Comparison of ENCODE assay signal across 8 cellular contexts in genomic region chr2:12717988-12718661, GRCh38. TPM values are rescaled to one million over a fixed set of nuclear protein-coding genes. Genes with fewer than 3 reads are reported as not detected.
A peak's percentile ranks its signal among the peaks of the same experiment; 100 is the strongest.
DNase-seq lines count a peak whose midpoint lies in the region; ATAC-seq, FAIRE-seq and TF ChIP-seq lines count a peak whose summit lies in the region.

No MANE protein-coding gene starts in this region.

- DNase-seq in Caki2 (ENCODE audit: low read depth) (peak; percentile 26), endothelial cell (ENCODE audit: low spot score) (peak; percentile 33), natural killer cell (peak; percentile 37), urothelium cell line (ENCODE audit: low spot score) (peak; percentile 38), globus pallidus (ENCODE audit: low spot score) (no peak)
- peak; percentile 45 for DNase-seq in activated CD4-positive, alpha-beta memory T cell treated with anti-CD3 and anti-CD28 coated beads for 36 hours

- no peak for FAIRE-seq in urothelium cell line (lab: Jason Lieb, UNC)

- POLR2A ChIA-PET in activated CD4-positive, alpha-beta memory T cell treated with anti-CD3 and anti-CD28 coated beads for 36 hours (lab: Charles Lee): interaction anchor here (0.6 to 1.6 kb wide), 5 partner anchors 9 to 287 kb away, joined by 3 to 4 read pairs (median 3); no protein-coding TSS in a partner anchor

- H3K9ac ChIP-seq in KMS-11: peak overlapping the region; percentile 35; the same call in 1 of the 2 replicates

- H3K4me3 ChIP-seq in KMS-11 (IDR thresholded peaks at IDR 0.05; ENCODE audit: insufficient read depth, low read depth, low read length): peak overlapping the region; percentile 76

- no peak overlapping the region for H3K27ac ChIP-seq in KMS-11

- CTCF ChIA-PET in activated CD4-positive, alpha-beta memory T cell treated with anti-CD3 and anti-CD28 coated beads for 36 hours (lab: Charles Lee): interaction anchor here (0.8 to 4.2 kb wide), 16 partner anchors 10 to 973 kb away, joined by 3 to 48 read pairs (median 12); no protein-coding TSS in a partner anchor

- H4K20me1 ChIP-seq in KMS-11 (ENCODE audit: insufficient read depth): no peaks in the 10 kb centered on the region

- peaks cover 10% of the 10 kb centered on the region for H3K27me3 ChIP-seq in KMS-11 (ENCODE audit: insufficient read depth, low read depth)

- intact Hi-C loops in activated CD4-positive, alpha-beta memory T cell treated with anti-CD3 and anti-CD28 coated beads for 36 hours (cut with micrococcal nuclease): loop anchor here (1.0 to 5.0 kb wide), 14 partner anchors 99 to 973 kb away; no protein-coding TSS in a partner anchor
- intact Hi-C loops in natural killer cell (cut with micrococcal nuclease): loop anchor here (2.0 to 10.0 kb wide), 13 partner anchors 131 to 966 kb away; no protein-coding TSS in a partner anchor

- ATAC-seq in natural killer cell (no peak), GM19324 (IDR thresholded peaks at IDR 0.05; ENCODE audit: low FRiP score, unreplicated experiment) (no peak)

- no peaks in the 10 kb centered on the region for H3K79me2 ChIP-seq in KMS-11 (ENCODE audit: insufficient read depth, low read depth)

- no peaks in the 10 kb centered on the region for H3K36me3 ChIP-seq in KMS-11 (ENCODE audit: insufficient read depth)

- peaks cover 7% of the 10 kb centered on the region for H3K4me1 ChIP-seq in KMS-11 (ENCODE audit: low read depth, poor library complexity, severe bottlenecking)

- peak overlapping the region; percentile 63 for H3K27ac Mint-ChIP-seq in activated CD4-positive, alpha-beta memory T cell treated with anti-CD3 and anti-CD28 coated beads for 36 hours
- H3K27ac Mint-ChIP-seq in endothelial cell (ENCODE audit: unreplicated experiment) (peak overlapping the region; percentile 6), natural killer cell (peak overlapping the region; percentile 96 to 98)

- no peaks in the 10 kb centered on the region for H3K9me3 Mint-ChIP-seq in activated CD4-positive, alpha-beta memory T cell treated with anti-CD3 and anti-CD28 coated beads for 36 hours
- H3K9me3 Mint-ChIP-seq in endothelial cell (ENCODE audit: unreplicated experiment) (no peaks in the 10 kb centered on the region), natural killer cell (no peaks in the 10 kb centered on the region)

- peaks cover 5% of the 10 kb centered on the region for H3K36me3 Mint-ChIP-seq in activated CD4-positive, alpha-beta memory T cell treated with anti-CD3 and anti-CD28 coated beads for 36 hours
- H3K36me3 Mint-ChIP-seq in endothelial cell (ENCODE audit: low read depth, unreplicated experiment) (no peaks in the 10 kb centered on the region), natural killer cell (no peaks in the 10 kb centered on the region)

- TF ChIP-seq CTCF in KMS-11 (conservative IDR thresholded peaks at IDR 0.05; ENCODE audit: low read depth, low read length) (no peak), endothelial cell (IDR thresholded peaks at IDR 0.05; ENCODE audit: unreplicated experiment) (no peak), natural killer cell (IDR thresholded peaks at IDR 0.05) (no peak)

- no peaks in the 10 kb centered on the region for H3K27me3 Mint-ChIP-seq in activated CD4-positive, alpha-beta memory T cell treated with anti-CD3 and anti-CD28 coated beads for 36 hours
- H3K27me3 Mint-ChIP-seq in endothelial cell (ENCODE audit: unreplicated experiment) (peaks cover 17% of the 10 kb centered on the region), natural killer cell (ENCODE audit: low read depth in 2 of 2) (no peaks in the 10 kb centered on the region)

- peaks cover 60% of the 10 kb centered on the region for H3K4me1 Mint-ChIP-seq in activated CD4-positive, alpha-beta memory T cell treated with anti-CD3 and anti-CD28 coated beads for 36 hours (ENCODE audit: low read depth)
- H3K4me1 Mint-ChIP-seq in endothelial cell (ENCODE audit: unreplicated experiment): peaks cover 24% of the 10 kb centered on the region
- H3K4me1 Mint-ChIP-seq in natural killer cell: peaks cover 71 to 76% of the 10 kb centered on the region in 2 donors

- H3K4me3 Mint-ChIP-seq in activated CD4-positive, alpha-beta memory T cell treated with anti-CD3 and anti-CD28 coated beads for 36 hours: peak overlapping the region; percentile 86
- H3K4me3 Mint-ChIP-seq in endothelial cell (ENCODE audit: unreplicated experiment) (peak overlapping the region; percentile 94), natural killer cell (peak overlapping the region; percentile 99)

- H3K4me2 ChIP-seq in KMS-11: peak overlapping the region; percentile 82

- peak overlapping the region; percentile 94 for H2AFZ ChIP-seq in KMS-11 (ENCODE audit: low read depth)

- in situ Hi-C loops in Caki2 (cut with HindIII; ENCODE audit: low pct_unique_long_range_greater_than_20kb, low sequenced_read_pairs): no loop called here

RNA-seq across cellular contexts. Expression of gene TRIB2, which starts 1.4 kb away (rescaled TPM):
- 0.81 TPM in 1 of 2 replicates, not detected in the other for total RNA-seq in Caki2 (2014; rRNA removed; shearing (Covaris generic); ENCODE audit: low replicate concordance)
- total RNA-seq in activated CD4-positive, alpha-beta memory T cell treated with anti-CD3 and anti-CD28 coated beads for 36 hours: 1 to 10 TPM; 4.9 to 5.3 TPM
- total RNA-seq in endothelial cell (ENCODE audit: unreplicated experiment): 10.1 TPM
- 10 to 100 TPM; 68.1 to 87.4 (median 84.5) TPM for total RNA-seq in natural killer cell

Comparison
In these comparisons a context has a peak if more than half of its experiments do, and no peak if none do; other contexts are left out.
1. H3K27ac Mint-ChIP-seq: peak in every context shown above with its lines; median percentile 97 in natural killer cell; 63 in activated CD4-positive, alpha-beta memory T cell treated with anti-CD3 and anti-CD28 coated beads for 36 hours; 6 in endothelial cell.